10 cellular contexts compared by ENCODE assay signal in genomic region chr18:70450658-70451253, GRCh38.
DNase-seq lines count a peak whose midpoint lies in the region; ATAC-seq and TF ChIP-seq lines count a peak whose summit lies in the region.
"Had no signal": no experiment of that assay in that cellular context is flagged by ENCODE, and none has a peak within 500 bp of the region (broad histone marks: within the 10 kb centered on the region; RNA-seq: fewer than 3 reads in every experiment).

No MANE protein-coding gene starts in this region.

- CTCF ChIA-PET in IMR-90 (lab: Yijun Ruan, JAX): interaction anchor here (0.6 to 2.1 kb wide), 4 partner anchors 16 to 583 kb away, joined by 3 to 10 read pairs (median 3); no protein-coding TSS in a partner anchor

- no peaks in the 10 kb centered on the region for H3K79me1 ChIP-seq in IMR-90 (ENCODE audit: low read depth in 1 of 2, low read length in 2 of 2)

- H3K18ac ChIP-seq in IMR-90 (ENCODE audit: low read depth, low read length): no peak overlapping the region

- H3K4me2 ChIP-seq in IMR-90 (ENCODE audit: low read depth, low read length): no peak overlapping the region

- H3K36me3 Mint-ChIP-seq in activated T-helper 17 cell treated with anti-CD3 and anti-CD28 coated beads, Interleukin-2, amount 50 U/mL, for 72 hours (ENCODE audit: low read depth): no peaks in the 10 kb centered on the region
- H3K36me3 Mint-ChIP-seq: activated naive CD8-positive, alpha-beta T cell treated with anti-CD3 and anti-CD28 coated beads for 36 hours had no signal

- H3K27me3 Mint-ChIP-seq in activated T-helper 17 cell treated with anti-CD3 and anti-CD28 coated beads, Interleukin-2, amount 50 U/mL, for 72 hours: peaks cover 4% of the 10 kb centered on the region

- H3K27ac ChIP-seq in IMR-90 (ENCODE audit: insufficient read depth, low read length) (no peak overlapping the region), right lobe of liver (no peak overlapping the region)
- H3K27ac ChIP-seq: left lung had no signal

- no peak overlapping the region for H2AK9ac ChIP-seq in IMR-90 (replicated peaks; ENCODE audit: low read depth, low read length, poor library complexity)

- H2AFZ ChIP-seq in IMR-90 (replicated peaks; ENCODE audit: low read length, poor library complexity): no peak overlapping the region

- peaks cover 2% of the 10 kb centered on the region; the same call in 1 of the 2 replicates for H3K4me1 ChIP-seq in IMR-90 (ENCODE audit: control insufficient read depth, insufficient read depth, low read length)
- H3K4me1 ChIP-seq in right lobe of liver: no peaks in the 10 kb centered on the region
- H3K4me1 ChIP-seq: left lung had no signal

- no peak overlapping the region for H3K23ac ChIP-seq in IMR-90 (ENCODE audit: low read depth, low read length)

- POLR2A ChIA-PET in IMR-90 (lab: Charles Lee; ENCODE audit: unreplicated experiment): no interaction called here

- no peak overlapping the region for H3K14ac ChIP-seq in IMR-90 (replicated peaks; ENCODE audit: low read depth, low read length)

- H3K56ac ChIP-seq in IMR-90 (ENCODE audit: extremely low read depth, insufficient read depth, low read length): no peak overlapping the region

- H2BK20ac ChIP-seq in IMR-90 (ENCODE audit: low read depth, low read length): no peak overlapping the region

- TF ChIP-seq RAD21 in IMR-90 (IDR thresholded peaks at IDR 0.05; ENCODE audit: low read length): peak; percentile 70

- no peaks in the 10 kb centered on the region for H3K4me1 Mint-ChIP-seq in activated T-helper 17 cell treated with anti-CD3 and anti-CD28 coated beads, Interleukin-2, amount 50 U/mL, for 72 hours
- H3K4me1 Mint-ChIP-seq: activated naive CD8-positive, alpha-beta T cell treated with anti-CD3 and anti-CD28 coated beads for 36 hours had no signal

- no peaks in the 10 kb centered on the region for H3K36me3 ChIP-seq in IMR-90 (ENCODE audit: control insufficient read depth, insufficient read depth, low read length)
- no peaks in the 10 kb centered on the region for H3K36me3 ChIP-seq in right lobe of liver
- H3K36me3 ChIP-seq: left lung had no signal

- ATAC-seq in IMR-90 (ENCODE audit: low read depth) (no peak; the same call in 1 of the 2 replicates), right lobe of liver (no peak), HG03342 (IDR thresholded peaks at IDR 0.05; ENCODE audit: unreplicated experiment) (no peak), HG02798 (IDR thresholded peaks at IDR 0.05; ENCODE audit: poor library complexity, unreplicated experiment) (no peak)
- ATAC-seq in activated T-helper 17 cell treated with anti-CD3 and anti-CD28 coated beads, Interleukin-2, amount 50 U/mL, for 72 hours (replicated peaks): no peak
- ATAC-seq: left lung had no signal

- H3K9ac ChIP-seq in IMR-90 (ENCODE audit: low read depth, low read length): no peak overlapping the region

- H3K9me3 ChIP-seq in IMR-90 (ENCODE audit: control insufficient read depth, insufficient read depth, low read length): no peaks in the 10 kb centered on the region
- no peaks in the 10 kb centered on the region for H3K9me3 ChIP-seq in right lobe of liver
- H3K9me3 ChIP-seq: left lung had no signal

- no peak overlapping the region for H4K91ac ChIP-seq in IMR-90 (ENCODE audit: insufficient read depth, low read depth, low read length)

- TF ChIP-seq CTCF in IMR-90 (conservative IDR thresholded peaks at IDR 0.05; ENCODE audit: low read depth, low read length): peak; percentile 74
- peak; percentile 29 for TF ChIP-seq CTCF in astrocyte of the cerebellum (IDR thresholded peaks at IDR 0.05; ENCODE audit: low read depth, low read length, missing control alignments)
- TF ChIP-seq CTCF in right lobe of liver (IDR thresholded peaks at IDR 0.05): peak; percentile 38 to 55 (median 46)

- H2BK120ac ChIP-seq in IMR-90 (ENCODE audit: low read depth, low read length): no peak overlapping the region

- no peak overlapping the region for H2BK5ac ChIP-seq in IMR-90 (ENCODE audit: low read depth, low read length, poor library complexity, severe bottlenecking)

- intact Hi-C loops in IMR-90 (cut with micrococcal nuclease) (loop anchor here (1.0 to 10.0 kb wide), 4 partner anchors 246 to 646 kb away; partner anchors contain the start of gene RTTN), right lobe of liver (cut with DNase I) (no loop called here)

- no peak overlapping the region for H2AK5ac ChIP-seq in IMR-90 (ENCODE audit: low read depth, low read length)

- dilution Hi-C loops in IMR-90 (cut with HindIII; ENCODE audit: low sequenced_read_pairs, unreplicated experiment): no loop called here

- H3K9me1 ChIP-seq in IMR-90 (ENCODE audit: insufficient read depth, low read length): no peaks in the 10 kb centered on the region

- no peaks in the 10 kb centered on the region for H4K20me1 ChIP-seq in IMR-90 (ENCODE audit: insufficient read depth, low read length)

- H3K4me3 Mint-ChIP-seq in activated T-helper 17 cell treated with anti-CD3 and anti-CD28 coated beads, Interleukin-2, amount 50 U/mL, for 72 hours: no peak overlapping the region
- H3K4me3 Mint-ChIP-seq: activated naive CD8-positive, alpha-beta T cell treated with anti-CD3 and anti-CD28 coated beads for 36 hours had no signal

- H3K4me3 ChIP-seq in IMR-90 (ENCODE audit: insufficient read depth, low read depth, low read length) (no peak overlapping the region), astrocyte of the cerebellum (ENCODE audit: low read depth, low read length) (no peak overlapping the region), right lobe of liver (no peak overlapping the region)
- H3K4me3 ChIP-seq: left lung had no signal

- in situ Hi-C loops in IMR-90 (cut with MboI; ENCODE audit: low sequenced_read_pairs) (loop anchor here (10.0 kb wide), 1 partner anchor 356 kb away; no protein-coding TSS in a partner anchor), astrocyte of the cerebellum (cut with HindIII; ENCODE audit: low sequenced_read_pairs) (no loop called here)

- H4K8ac ChIP-seq in IMR-90 (ENCODE audit: low read depth in 2 of 2, low read length in 2 of 2): no peak overlapping the region

- WGBS in IMR-90 (ENCODE audit: extremely low coverage in 2 of 2, insufficient read length in 1 of 2), 2 experiments: no CpG with 5 or more reads among the region's 2 CpGs
- WGBS in right lobe of liver (ENCODE audit: insufficient coverage, low coverage, low lambda C conversion rate, missing lambda C conversion rate): 19% methylated on average over 2 of the region's 2 CpGs

- H3K27ac Mint-ChIP-seq in activated T-helper 17 cell treated with anti-CD3 and anti-CD28 coated beads, Interleukin-2, amount 50 U/mL, for 72 hours: no peak overlapping the region
- H3K27ac Mint-ChIP-seq: activated naive CD8-positive, alpha-beta T cell treated with anti-CD3 and anti-CD28 coated beads for 36 hours had no signal

- H3K9me3 Mint-ChIP-seq in activated T-helper 17 cell treated with anti-CD3 and anti-CD28 coated beads, Interleukin-2, amount 50 U/mL, for 72 hours: no peaks in the 10 kb centered on the region
- H3K9me3 Mint-ChIP-seq: activated naive CD8-positive, alpha-beta T cell treated with anti-CD3 and anti-CD28 coated beads for 36 hours had no signal

- H3K27me3 ChIP-seq in IMR-90 (ENCODE audit: control insufficient read depth, insufficient read depth, low read length) (no peaks in the 10 kb centered on the region), right lobe of liver (no peaks in the 10 kb centered on the region)
- H3K27me3 ChIP-seq: left lung had no signal

- no peak for TF ChIP-seq POLR2A in IMR-90 (IDR thresholded peaks at IDR 0.05; ENCODE audit: low read depth, low read length)
- TF ChIP-seq POLR2A in right lobe of liver (IDR thresholded peaks at IDR 0.05): no peak

- DNase-seq in DMS 273 treated with DMSO at 0.1 percent for 48 hours (lab: John Stamatoyannopoulos, UW) (peak; percentile 1), IMR-90 (peak; percentile 32), astrocyte of the cerebellum (ENCODE audit: low read depth) (no peak), right lobe of liver (no peak), NCI-H1930 (lab: John Stamatoyannopoulos, UW) (no peak)
- DNase-seq: activated naive CD8-positive, alpha-beta T cell treated with anti-CD3 and anti-CD28 coated beads for 36 hours; left lung had no signal

- no peak overlapping the region for H4K5ac ChIP-seq in IMR-90 (ENCODE audit: low read depth, low read length)

- no peak overlapping the region for H3K4ac ChIP-seq in IMR-90 (ENCODE audit: low read depth, low read length)

- BruUV-seq in IMR-90 (replicated peaks; lab: Mats Ljungman, UMichigan): no TSS peak

- no peak overlapping the region for H2BK15ac ChIP-seq in IMR-90 (ENCODE audit: low read depth, low read length)

TF ChIP-seq in IMR-90, 13 proteins besides CTCF, POLR2A, EP300 and RAD21:
- peak; percentile 75 for TF ChIP-seq SMC3 (IDR thresholded peaks at IDR 0.05; ENCODE audit: low read depth, low read length)
- TF ChIP-seq BHLHE40 (IDR thresholded peaks at IDR 0.05; ENCODE audit: low read depth, low read length): no peak
- TF ChIP-seq CEBPB (IDR thresholded peaks at IDR 0.05; ENCODE audit: low read depth, low read length): peak; percentile 19; the same call in 1 of the 2 replicates

Comparison
In these comparisons a context has a peak if more than half of its experiments do, and no peak if none do; other contexts are left out.
1. DNase-seq: peak in DMS 273 treated with DMSO at 0.1 percent for 48 hours (single experiment) and IMR-90 (single experiment); none in astrocyte of the cerebellum (single experiment), right lobe of liver (0 of 3) and NCI-H1930 (0 of 2).
2. Peak in every context shown above with its lines, with median percentiles within 50 percentile points of each other: CTCF ChIP-seq.